ENCODE assay signal across 16 cellular contexts in the genomic region with DNA sequence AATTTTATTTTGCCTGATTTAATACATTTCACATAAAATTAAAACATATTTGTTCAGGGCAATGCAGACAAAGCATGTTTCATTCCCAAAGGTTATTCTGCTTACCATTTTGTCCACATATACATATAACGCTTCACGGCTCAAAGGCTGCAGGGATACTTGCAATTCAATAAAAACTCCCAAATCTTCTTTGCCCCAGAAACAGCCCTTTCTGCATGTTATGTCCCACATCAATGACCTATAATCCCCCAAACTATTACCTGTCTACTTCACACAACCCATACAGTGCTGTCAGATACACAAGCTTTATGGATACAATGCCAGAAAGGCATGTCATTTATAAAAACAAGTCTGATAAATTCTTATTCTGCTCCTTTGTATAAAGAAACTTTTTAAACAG. TPM values are rescaled to one million over a fixed set of nuclear protein-coding genes. Genes with fewer than 3 reads are reported as not detected.
DNase-seq lines count a peak whose midpoint lies in the region; ATAC-seq and TF ChIP-seq lines count a peak whose summit lies in the region.
"Had no signal": no experiment of that assay in that cellular context is flagged by ENCODE, and none has a peak within 500 bp of the region (broad histone marks: within the 10 kb centered on the region; RNA-seq: fewer than 3 reads in every experiment).

No MANE protein-coding gene starts in this region.

- peaks cover 100% of the 10 kb centered on the region for H3K4me1 ChIP-seq in DOHH2 (ENCODE audit: control insufficient read depth, low read length)
- H3K4me1 ChIP-seq in heart right ventricle = peaks cover 0 to 10% (median 0%) of the 10 kb centered on the region in 9 donors
- H3K4me1 ChIP-seq: HAP-1 had no signal

- POLR2A ChIA-PET in WTC11 (lab: Charles Lee) = no interaction called here

- CTCF ChIA-PET in WTC11 (lab: Charles Lee) = interaction anchor here (1.5 kb wide), 1 partner anchor 9 kb away, joined by 4 read pairs; no protein-coding TSS in a partner anchor

- no peaks in the 10 kb centered on the region for H3K4me1 Mint-ChIP-seq in activated T-cell treated with anti-CD3 and anti-CD28 coated beads, Interleukin-2, amount 50 U/mL, for 24 hours (ENCODE audit: low read depth)
- H3K4me1 Mint-ChIP-seq in activated T-cell treated with anti-CD3 and anti-CD28 coated beads, Interleukin-2, amount 50 U/mL, for 4 hours (ENCODE audit: low read depth) = peaks cover 7% of the 10 kb centered on the region
- H3K4me1 Mint-ChIP-seq in WTC11 = peaks cover 11% of the 10 kb centered on the region
- H3K4me1 Mint-ChIP-seq in natural killer cell treated with Interleukin-12 subunit alpha and Interleukin-12 subunit beta and Interleukin-15 and Interleukin-18, amount 100 ng/mL, for 72 hours (ENCODE audit: low read depth in 2 of 2) = peaks cover 6 to 11% of the 10 kb centered on the region in 2 donors

- peaks cover 100% of the 10 kb centered on the region for H3K36me3 Mint-ChIP-seq in activated T-cell treated with anti-CD3 and anti-CD28 coated beads, Interleukin-2, amount 50 U/mL, for 24 hours (ENCODE audit: low read depth)
- peaks cover 78% of the 10 kb centered on the region for H3K36me3 Mint-ChIP-seq in activated T-cell treated with anti-CD3 and anti-CD28 coated beads, Interleukin-2, amount 50 U/mL, for 4 hours (ENCODE audit: insufficient read depth)
- H3K36me3 Mint-ChIP-seq in WTC11 = peaks cover 100% of the 10 kb centered on the region
- peaks cover 54% of the 10 kb centered on the region for H3K36me3 Mint-ChIP-seq in natural killer cell treated with Interleukin-12 subunit alpha and Interleukin-12 subunit beta and Interleukin-15 and Interleukin-18, amount 100 ng/mL, for 72 hours

- peak overlapping the region; percentile 65 for H3K27ac Mint-ChIP-seq in activated T-cell treated with anti-CD3 and anti-CD28 coated beads, Interleukin-2, amount 50 U/mL, for 24 hours
- 0 out of 2 replicates have a peak overlapping the region, but pooled peaks have one; percentile 16 for H3K27ac Mint-ChIP-seq in WTC11
- peak overlapping the region; percentile 7 to 15 for H3K27ac Mint-ChIP-seq in natural killer cell treated with Interleukin-12 subunit alpha and Interleukin-12 subunit beta and Interleukin-15 and Interleukin-18, amount 100 ng/mL, for 72 hours
- H3K27ac Mint-ChIP-seq: CD4-positive, alpha-beta T cell had no signal

- TF ChIP-seq CTCF in DOHH2 (IDR thresholded peaks at IDR 0.05; ENCODE audit: low read depth, low read length, poor library complexity, severe bottlenecking) (no peak), WTC11 (IDR thresholded peaks at IDR 0.05) (no peak), heart right ventricle (IDR thresholded peaks at IDR 0.05) (no peak)

- H3K79me2 ChIP-seq in DOHH2 (ENCODE audit: control insufficient read depth, low read length) = peaks cover 92% of the 10 kb centered on the region

- intact Hi-C loops in heart right ventricle (cut with DNase I) = no loop called here

- 98 to 100% methylated on average over 2 of the region's 2 CpGs for WGBS in heart right ventricle, 2 donors

- H3K27ac ChIP-seq in DOHH2 (ENCODE audit: low read depth, low read length) (peak overlapping the region; percentile 79; the same call in 1 of the 2 replicates), heart right ventricle (no peak overlapping the region)
- H3K27ac ChIP-seq: HL-60 had no signal

- H3K4me2 ChIP-seq in DOHH2 (ENCODE audit: low read length) = peak overlapping the region; percentile 2

- H3K27me3 Mint-ChIP-seq in activated T-cell treated with anti-CD3 and anti-CD28 coated beads, Interleukin-2, amount 50 U/mL, for 24 hours = no peaks in the 10 kb centered on the region
- H3K27me3 Mint-ChIP-seq in activated T-cell treated with anti-CD3 and anti-CD28 coated beads, Interleukin-2, amount 50 U/mL, for 4 hours (ENCODE audit: low read depth) = no peaks in the 10 kb centered on the region
- no peaks in the 10 kb centered on the region for H3K27me3 Mint-ChIP-seq in WTC11 (ENCODE audit: low read depth)
- no peaks in the 10 kb centered on the region for H3K27me3 Mint-ChIP-seq in natural killer cell treated with Interleukin-12 subunit alpha and Interleukin-12 subunit beta and Interleukin-15 and Interleukin-18, amount 100 ng/mL, for 72 hours
- H3K27me3 Mint-ChIP-seq: CD4-positive, alpha-beta T cell had no signal

- no peak for DNase-seq in activated T-cell treated with anti-CD3 and anti-CD28 coated beads, Interleukin-2, amount 50 U/mL, for 24 hours
- DNase-seq in activated T-cell treated with anti-CD3 and anti-CD28 coated beads, Interleukin-2, amount 50 U/mL, for 4 hours = no peak
- no peak for DNase-seq in WTC11 (ENCODE audit: low spot score)
- DNase-seq in natural killer cell treated with Interleukin-12 subunit alpha and Interleukin-12 subunit beta and Interleukin-15 and Interleukin-18, amount 100 ng/mL, for 72 hours (ENCODE audit: low spot score) = no peak
- no peak for DNase-seq in heart right ventricle
- DNase-seq: ACHN; C1 segment of cervical spinal cord; Calu3; CD4-positive, alpha-beta T cell; DMS 273 treated with DMSO at 0.1 percent for 48 hours; DMS79; EL had no signal

- H3F3A ChIP-seq in DOHH2 (ENCODE audit: control insufficient read depth, insufficient read depth) = peaks cover 96% of the 10 kb centered on the region

- no peak overlapping the region for H3K4me3 ChIP-seq in DOHH2 (ENCODE audit: low read length)
- no peak overlapping the region for H3K4me3 ChIP-seq in heart right ventricle
- H3K4me3 ChIP-seq: HAP-1 had no signal

- H3K9me3 ChIP-seq in DOHH2 (ENCODE audit: control insufficient read depth, insufficient read depth, low read length) (no peaks in the 10 kb centered on the region), heart right ventricle (no peaks in the 10 kb centered on the region)
- H3K9me3 ChIP-seq: HAP-1 had no signal

- no peak for ATAC-seq in activated T-cell treated with anti-CD3 and anti-CD28 coated beads, Interleukin-2, amount 50 U/mL, for 4 hours
- ATAC-seq in WTC11 = no peak
- no peak for ATAC-seq in natural killer cell treated with Interleukin-12 subunit alpha and Interleukin-12 subunit beta and Interleukin-15 and Interleukin-18, amount 100 ng/mL, for 72 hours
- ATAC-seq in HG03025 (IDR thresholded peaks at IDR 0.05; ENCODE audit: low FRiP score, unreplicated experiment) = no peak
- ATAC-seq in heart right ventricle = no peak

- peaks cover 99% of the 10 kb centered on the region for H3K36me3 ChIP-seq in DOHH2 (ENCODE audit: control insufficient read depth, low read length)
- peaks cover 0 to 100% (median 84%) of the 10 kb centered on the region in 9 donors for H3K36me3 ChIP-seq in heart right ventricle

- H4K20me1 ChIP-seq in DOHH2 (ENCODE audit: control insufficient read depth, insufficient read depth, low read depth, low read length) = peaks cover 53% of the 10 kb centered on the region

- H3K9me2 ChIP-seq in DOHH2 (replicated peaks; ENCODE audit: control insufficient read depth, low read length) = no peaks in the 10 kb centered on the region

- H3K9me3 Mint-ChIP-seq in activated T-cell treated with anti-CD3 and anti-CD28 coated beads, Interleukin-2, amount 50 U/mL, for 24 hours = no peaks in the 10 kb centered on the region
- no peaks in the 10 kb centered on the region for H3K9me3 Mint-ChIP-seq in activated T-cell treated with anti-CD3 and anti-CD28 coated beads, Interleukin-2, amount 50 U/mL, for 4 hours
- no peaks in the 10 kb centered on the region for H3K9me3 Mint-ChIP-seq in WTC11
- H3K9me3 Mint-ChIP-seq in natural killer cell treated with Interleukin-12 subunit alpha and Interleukin-12 subunit beta and Interleukin-15 and Interleukin-18, amount 100 ng/mL, for 72 hours = no peaks in the 10 kb centered on the region
- H3K9me3 Mint-ChIP-seq: CD4-positive, alpha-beta T cell had no signal

- no peaks in the 10 kb centered on the region for H3K27me3 ChIP-seq in DOHH2 (ENCODE audit: control insufficient read depth, low read length)
- no peaks in the 10 kb centered on the region for H3K27me3 ChIP-seq in heart right ventricle

- no peak overlapping the region for H3K4me3 Mint-ChIP-seq in activated T-cell treated with anti-CD3 and anti-CD28 coated beads, Interleukin-2, amount 50 U/mL, for 24 hours
- no peak overlapping the region for H3K4me3 Mint-ChIP-seq in activated T-cell treated with anti-CD3 and anti-CD28 coated beads, Interleukin-2, amount 50 U/mL, for 4 hours
- no peak overlapping the region for H3K4me3 Mint-ChIP-seq in WTC11
- no peak overlapping the region for H3K4me3 Mint-ChIP-seq in natural killer cell treated with Interleukin-12 subunit alpha and Interleukin-12 subunit beta and Interleukin-15 and Interleukin-18, amount 100 ng/mL, for 72 hours
- H3K4me3 Mint-ChIP-seq: CD4-positive, alpha-beta T cell had no signal

TF ChIP-seq in WTC11, 78 proteins besides CTCF, POLR2A, EP300 and RAD21 (continues in another document):
- no peak for TF ChIP-seq IRF2 (CRISPR knock-in tag; IDR thresholded peaks at IDR 0.05; ENCODE audit: borderline replicate concordance, low read depth)
- TF ChIP-seq MXD4 (CRISPR knock-in tag; IDR thresholded peaks at IDR 0.05; ENCODE audit: borderline replicate concordance) = no peak
- no peak for TF ChIP-seq ZNF423 (CRISPR knock-in tag; IDR thresholded peaks at IDR 0.05)
- no peak for TF ChIP-seq GTF2I (CRISPR knock-in tag; conservative IDR thresholded peaks at IDR 0.05)
- no peak for TF ChIP-seq FOXJ3 (CRISPR knock-in tag; IDR thresholded peaks at IDR 0.05; ENCODE audit: borderline replicate concordance)
- TF ChIP-seq EMX1 (CRISPR knock-in tag; IDR thresholded peaks at IDR 0.05) = no peak

RNA-seq across cellular contexts. Expression of a gene that starts 20.2 kb away (rescaled TPM):
- 100 to 1,000 TPM; 148 to 177 (median 168) TPM for total RNA-seq in activated T-cell treated with anti-CD3 and anti-CD28 coated beads, Interleukin-2, amount 50 U/mL, for 4 hours
- total RNA-seq in WTC11 (2021) = 172 to 192 TPM (median 173 TPM) in 3 replicates
- total RNA-seq in natural killer cell treated with Interleukin-12 subunit alpha and Interleukin-12 subunit beta and Interleukin-15 and Interleukin-18, amount 100 ng/mL, for 72 hours = 100 to 1,000 TPM; 114 to 255 TPM
- 10 to 100 TPM; 41.6 to 59.1 (median 47.3) TPM for total RNA-seq in heart right ventricle
- polyA plus RNA-seq in heart right ventricle = 10 to 100 TPM; 29.0 to 55.5 TPM

RNA-seq across cellular contexts. Expression of a gene that starts 20.4 kb away (rescaled TPM):
- 10 to 100 TPM; 14.4 to 16.6 (median 16.2) TPM for total RNA-seq in activated T-cell treated with anti-CD3 and anti-CD28 coated beads, Interleukin-2, amount 50 U/mL, for 4 hours
- total RNA-seq in WTC11 (2021) (55.0 to 59.2 TPM (median 56.0 TPM) in 3 replicates), heart right ventricle (10 to 100 TPM in 8 of 10 donors, 1 to 10 TPM in 2; 9.7 to 16.0 (median 12.9) TPM)
- total RNA-seq in natural killer cell treated with Interleukin-12 subunit alpha and Interleukin-12 subunit beta and Interleukin-15 and Interleukin-18, amount 100 ng/mL, for 72 hours = 10 to 100 TPM; 20.2 to 30.3 TPM
- polyA plus RNA-seq in heart right ventricle = 10 to 100 TPM in 1 of 2 donors, 1 to 10 TPM in 1; 6.0 to 14.1 TPM

Comparison
In these comparisons a context has a peak if more than half of its experiments do, and no peak if none do; other contexts are left out.
1. H3K27ac Mint-ChIP-seq: peak in every context shown above with its lines; median percentile 65 in activated T-cell treated with anti-CD3 and anti-CD28 coated beads, Interleukin-2, amount 50 U/mL, for 24 hours; 16 in WTC11; 11 in natural killer cell treated with Interleukin-12 subunit alpha and Interleukin-12 subunit beta and Interleukin-15 and Interleukin-18, amount 100 ng/mL, for 72 hours.